In genomic region chr1:61423643-61424042, GRCh38 we compare ENCODE assay signal across 26 cellular contexts.
DNase-seq lines count a peak whose midpoint lies in the region; ATAC-seq, FAIRE-seq and TF ChIP-seq lines count a peak whose summit lies in the region.
"Had no signal": no experiment of that assay in that cellular context is flagged by ENCODE, and none has a peak within 500 bp of the region (broad histone marks: within the 10 kb centered on the region; RNA-seq: fewer than 3 reads in every experiment).

No MANE protein-coding gene starts in this region.

- no peak for TF ChIP-seq POLR2A in endothelial cell of umbilical vein (IDR thresholded peaks at IDR 0.05; ENCODE audit: low read depth, low read length)

- H4K20me1 ChIP-seq in PC-9 (ENCODE audit: insufficient read depth) (no peaks in the 10 kb centered on the region), endothelial cell of umbilical vein (replicated peaks; ENCODE audit: control insufficient read depth, extremely low read depth, insufficient read depth, low read length) (no peaks in the 10 kb centered on the region), keratinocyte (ENCODE audit: control insufficient read depth, extremely low read depth, insufficient read depth, low read length) (no peaks in the 10 kb centered on the region)
- H4K20me1 ChIP-seq: BLaER1 had no signal

- H3K4me2 ChIP-seq in PC-9 (peak overlapping the region; percentile 63; the same call in 1 of the 2 replicates), endothelial cell of umbilical vein (ENCODE audit: insufficient read depth, low read length) (peak overlapping the region; percentile 21), keratinocyte (ENCODE audit: control insufficient read depth, extremely low read depth, insufficient read depth, low read depth, low read length) (peak overlapping the region; percentile 52)
- H3K4me2 ChIP-seq: BLaER1 had no signal

- H3K36me3 ChIP-seq in PC-9 (ENCODE audit: low read depth) (0 out of 2 replicates have a peak, but pooled peaks cover 3% of the 10 kb centered on the region), endothelial cell of umbilical vein (ENCODE audit: control insufficient read depth in 2 of 2, extremely low read depth in 1 of 2, insufficient read depth in 2 of 2, low read length in 2 of 2) (peaks cover 2 to 5% of the 10 kb centered on the region in 2 experiments), keratinocyte (ENCODE audit: control insufficient read depth in 2 of 2, extremely low read depth in 1 of 2, insufficient read depth in 2 of 2, low read length in 2 of 2) (peaks cover 0 to 2% of the 10 kb centered on the region in 2 experiments)
- H3K36me3 ChIP-seq: BE2C, BLaER1 had no signal

- H3K27ac ChIP-seq in PC-9 (no peak overlapping the region), VCaP (peak overlapping the region; percentile 64), endothelial cell of umbilical vein (ENCODE audit: insufficient read depth, low read depth, low read length) (no peak overlapping the region), keratinocyte (ENCODE audit: control insufficient read depth, insufficient read depth, low read length) (no peak overlapping the region)
- H3K27ac ChIP-seq: BLaER1 had no signal

- H3K4me3 ChIP-seq in PC-9 (no peak overlapping the region), endothelial cell of umbilical vein (replicated peaks in 1 of 3; ENCODE audit: insufficient read depth in 1 of 3, low read depth in 1 of 3, low read length in 3 of 3) (no peak overlapping the region), keratinocyte (ENCODE audit: control insufficient read depth in 2 of 3, extremely low read depth in 1 of 3, insufficient read depth in 2 of 3, low read depth in 1 of 3, low read length in 3 of 3) (no peak overlapping the region)
- H3K4me3 ChIP-seq: BLaER1, GM12878 had no signal

- BruUV-seq in PC-9 (replicated peaks; lab: Mats Ljungman, UMichigan): no TSS peak
- no TSS peak for BruUV-seq in endothelial cell of umbilical vein (replicated peaks; lab: Mats Ljungman, UMichigan)

- H3K4me1 ChIP-seq in PC-9 (replicated peaks; ENCODE audit: insufficient read depth): peaks cover 33% of the 10 kb centered on the region
- H3K4me1 ChIP-seq in endothelial cell of umbilical vein (ENCODE audit: control insufficient read depth, extremely low read depth, insufficient read depth, low read length): peaks cover 27% of the 10 kb centered on the region
- H3K4me1 ChIP-seq in keratinocyte (ENCODE audit: control insufficient read depth, extremely low read depth, insufficient read depth, low read length): peaks cover 13% of the 10 kb centered on the region
- H3K4me1 ChIP-seq: BE2C had no signal

- no peaks in the 10 kb centered on the region for H3K9me3 ChIP-seq in PC-9 (ENCODE audit: insufficient read depth, low read depth)
- H3K9me3 ChIP-seq in endothelial cell of umbilical vein (replicated peaks; ENCODE audit: control insufficient read depth, insufficient read depth, low read length): no peaks in the 10 kb centered on the region
- no peaks in the 10 kb centered on the region for H3K9me3 ChIP-seq in keratinocyte (ENCODE audit: control insufficient read depth, low read depth, low read length)
- H3K9me3 ChIP-seq: BE2C, BLaER1 had no signal

- dilution Hi-C loops in endothelial cell of umbilical vein (cut with MboI; ENCODE audit: extremely low pct_ligation_motif_present, low sequenced_read_pairs): no loop called here
- dilution Hi-C loops in keratinocyte (cut with MboI; ENCODE audit: extremely low pct_ligation_motif_present, low sequenced_read_pairs): no loop called here

- DNase-seq in PC-9 (no peak), endothelial cell of umbilical vein (ENCODE audit: low read depth, low spot score) (peak; percentile 38), keratinocyte (ENCODE audit: low read depth, low spot score) (no peak), NCI-H69 (lab: John Stamatoyannopoulos, UW) (no peak)
- DNase-seq: 8988T; ACHN; BE2C; C1 segment of cervical spinal cord; CD4-positive, alpha-beta memory T cell; CD4-positive, CD25-positive, alpha-beta regulatory T cell; CD8-positive, alpha-beta memory T cell; COR-L47; DMS 273 treated with DMSO at 0.1 percent for 48 hours; DND-41; EL; GDM1 had no signal

- CTCF ChIA-PET in PC-9 (lab: Charles Lee) (no interaction called here), endothelial cell of umbilical vein (lab: Charles Lee) (interaction anchor here (1.0 to 4.4 kb wide), 5 partner anchors 9 to 165 kb away, joined by 4 to 26 read pairs (median 4); no protein-coding TSS in a partner anchor)

- TF ChIP-seq CTCF in PC-9 (conservative IDR thresholded peaks at IDR 0.05) (no peak), VCaP (conservative IDR thresholded peaks at IDR 0.05) (no peak), endothelial cell of umbilical vein (IDR thresholded peaks at IDR 0.05; ENCODE audit: extremely low read depth in 1 of 2, insufficient read depth in 1 of 2, low read depth in 1 of 2, low read length in 2 of 2) (no peak), keratinocyte (optimal IDR thresholded peaks at IDR 0.05 in 1 of 3, IDR thresholded peaks at IDR 0.05 in 1 of 3, conservative IDR thresholded peaks at IDR 0.05 in 1 of 3; ENCODE audit: extremely low read depth in 1 of 3, insufficient read depth in 2 of 3, low read length in 3 of 3) (no peak)

- H3F3A ChIP-seq in PC-9 (ENCODE audit: insufficient read depth, low read depth): peaks cover 4% of the 10 kb centered on the region; the same call in 1 of the 2 replicates

- H3K9me1 ChIP-seq in endothelial cell of umbilical vein (replicated peaks; ENCODE audit: control insufficient read depth, extremely low read depth, insufficient read depth, low read length) (no peaks in the 10 kb centered on the region), keratinocyte (ENCODE audit: control insufficient read depth, extremely low read depth, insufficient read depth, low read length) (no peaks in the 10 kb centered on the region)

- H2AFZ ChIP-seq in PC-9: no peak overlapping the region
- H2AFZ ChIP-seq in endothelial cell of umbilical vein (ENCODE audit: low read depth, low read length): no peak overlapping the region
- H2AFZ ChIP-seq in keratinocyte (ENCODE audit: control insufficient read depth, low read length): no peak overlapping the region

- POLR2A ChIA-PET in PC-9 (lab: Charles Lee; ENCODE audit: unreplicated experiment): no interaction called here
- POLR2A ChIA-PET in endothelial cell of umbilical vein (lab: Charles Lee): no interaction called here

- no peaks in the 10 kb centered on the region for H3K27me3 ChIP-seq in PC-9 (ENCODE audit: insufficient read depth, low read depth)
- H3K27me3 ChIP-seq in endothelial cell of umbilical vein (ENCODE audit: control insufficient read depth in 2 of 2, insufficient read depth in 2 of 2, low read length in 2 of 2): no peaks in the 10 kb centered on the region
- H3K27me3 ChIP-seq in keratinocyte (ENCODE audit: control insufficient read depth, extremely low read depth, insufficient read depth, low read length): no peaks in the 10 kb centered on the region
- H3K27me3 ChIP-seq: BE2C, BLaER1 had no signal

- intact Hi-C loops in PC-9 (cut with micrococcal nuclease; ENCODE audit: unreplicated experiment) (loop anchor here (1.0 kb wide), 1 partner anchor 30 kb away; no protein-coding TSS in a partner anchor), endothelial cell of umbilical vein (cut with micrococcal nuclease) (no loop called here)

- no peaks in the 10 kb centered on the region for H3K79me2 ChIP-seq in PC-9 (ENCODE audit: low read depth)
- H3K79me2 ChIP-seq in endothelial cell of umbilical vein (ENCODE audit: control insufficient read depth, insufficient read depth, low read length): no peaks in the 10 kb centered on the region
- H3K79me2 ChIP-seq in keratinocyte (ENCODE audit: control insufficient read depth, insufficient read depth, low read length): no peaks in the 10 kb centered on the region

- peak; percentile 15 for FAIRE-seq in endothelial cell of umbilical vein (lab: Jason Lieb, UNC)
- FAIRE-seq in keratinocyte (lab: Jason Lieb, UNC): no peak
- FAIRE-seq: A204.1, GM12878, GM12892, GM18507, GM19239 had no signal

- no peak for ATAC-seq in GM18909 (IDR thresholded peaks at IDR 0.05; ENCODE audit: poor library complexity, unreplicated experiment)
- no peak for ATAC-seq in HG03571 (IDR thresholded peaks at IDR 0.05; ENCODE audit: unreplicated experiment)
- ATAC-seq in HG02759 (IDR thresholded peaks at IDR 0.05; ENCODE audit: unreplicated experiment): no peak
- ATAC-seq: GM12878 had no signal

- H3K9ac ChIP-seq in endothelial cell of umbilical vein (replicated peaks; ENCODE audit: extremely low read depth, insufficient read depth, low read length) (no peak overlapping the region), keratinocyte (ENCODE audit: control insufficient read depth, extremely low read depth, insufficient read depth, low read length) (no peak overlapping the region)
- H3K9ac ChIP-seq: BLaER1 had no signal

- no peaks in the 10 kb centered on the region for H3K9me2 ChIP-seq in PC-9 (ENCODE audit: insufficient read depth)

TF ChIP-seq in endothelial cell of umbilical vein, 7 proteins besides CTCF, POLR2A, EP300 and RAD21:
- TF ChIP-seq MYC (IDR thresholded peaks at IDR 0.05; ENCODE audit: low read depth, low read length) (no peak), FOS (IDR thresholded peaks at IDR 0.05; ENCODE audit: borderline replicate concordance, insufficient read depth, low read length) (peak; percentile 65), JUN (IDR thresholded peaks at IDR 0.05; ENCODE audit: borderline replicate concordance, insufficient read depth, insufficient read length, low read depth) (peak; percentile 36)
TF ChIP-seq in endothelial cell of umbilical vein: peak in this region for 2.
